In the genomic region with DNA sequence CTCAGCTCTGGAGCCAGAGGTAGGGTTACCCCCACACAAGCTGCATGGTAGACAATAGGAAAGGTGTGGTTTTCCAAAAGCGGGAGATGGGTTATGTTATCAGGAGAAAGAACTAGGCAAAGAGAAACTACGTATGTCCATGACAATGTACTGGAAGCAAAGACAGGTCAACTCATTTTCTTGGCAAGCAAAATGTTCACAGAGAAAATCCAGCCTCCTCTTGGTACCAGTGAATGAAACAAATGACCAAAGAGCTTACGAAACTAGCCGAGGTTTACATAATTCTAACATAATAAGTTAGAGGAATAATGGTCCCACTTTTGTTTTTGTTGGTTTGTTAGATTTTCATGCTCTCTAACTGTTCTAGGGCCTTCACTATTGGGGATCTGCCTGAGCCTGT, we compare ENCODE assay signal across 26 cellular contexts.
"Had no signal": no experiment of that assay in that cellular context is flagged by ENCODE, and none has a peak within 500 bp of the region (broad histone marks: within the 10 kb centered on the region; RNA-seq: fewer than 3 reads in every experiment).

No MANE protein-coding gene starts in this region.

- H3K4me3 ChIP-seq: esophagus squamous epithelium, heart right ventricle, left ventricle myocardium inferior, lung, mucosa of descending colon, pancreas, psoas muscle, right atrium auricular region, thoracic aorta, uterus had no signal

- H3K9me3 ChIP-seq: esophagus squamous epithelium, mucosa of descending colon, pancreas, psoas muscle, right atrium auricular region, thoracic aorta, uterus had no signal

- H3K36me3 ChIP-seq: esophagus squamous epithelium, heart right ventricle, left ventricle myocardium inferior, pancreas, right atrium auricular region, thoracic aorta, uterus had no signal

- H3K4me1 ChIP-seq: left ventricle myocardium inferior, pancreas, psoas muscle, right atrium auricular region had no signal

- H3K27me3 ChIP-seq: esophagus squamous epithelium, heart right ventricle, pancreas, right atrium auricular region, uterus had no signal

- ATAC-seq: activated CD8-positive, alpha-beta T cell treated with anti-CD3 and anti-CD28 coated beads for 36 hours; activated T-cell treated with anti-CD3 and anti-CD28 coated beads, Interleukin-2, amount 50 U/mL, for 4 hours; activated T-helper 17 cell treated with anti-CD3 and anti-CD28 coated beads, Interleukin-2, amount 50 U/mL, for 72 hours; heart right ventricle; mucosa of descending colon; naive thymus-derived CD4-positive, alpha-beta T cell; pancreas; psoas muscle; stimulated activated naive CD8-positive, alpha-beta T cell treated with anti-CD3 and anti-CD28 coated beads, Interleukin-15, Interleukin-2, amounts not matched to agents 100 U/mL and 50 U/mL, for 24 hours had no signal

- DNase-seq: activated B cell treated with CpG ODN at 0.5 μM for 24 hours; activated CD4-positive, alpha-beta T cell treated with anti-CD3 and anti-CD28 coated beads, Interleukin-2, amount 50 U/mL, for 1 hour; activated CD8-positive, alpha-beta T cell treated with anti-CD3 and anti-CD28 coated beads for 36 hours; activated gamma-delta T cell treated with Interleukin-2 at 50 U/mL for 16 hours; activated naive CD4-positive, alpha-beta T cell treated with anti-CD3 and anti-CD28 coated beads, Interleukin-2, amount 50 U/mL, for 16 hours; activated T-cell treated with anti-CD3 and anti-CD28 coated beads, Interleukin-2, amount 50 U/mL, for 4 hours; amygdala; central memory CD4-positive, alpha-beta T cell; effector CD4-positive, alpha-beta T cell; esophagus squamous epithelium; foreskin fibroblast; heart right ventricle; kidney glomerular epithelial cell; left ventricle myocardium inferior; mucosa of descending colon; naive thymus-derived CD4-positive, alpha-beta T cell; pancreas; psoas muscle; stimulated activated CD4-positive, alpha-beta T cell treated with anti-CD3 and anti-CD28 coated beads, Interleukin-4, amount 100 ng/mL, for 1 hour; stimulated activated naive CD8-positive, alpha-beta T cell treated with anti-CD3 and anti-CD28 coated beads, Interleukin-15, Interleukin-2, amounts not matched to agents 100 U/mL and 50 U/mL, for 24 hours; T-helper 2 cell; uterus had no signal

- H3K27ac ChIP-seq: esophagus squamous epithelium, heart right ventricle, left ventricle myocardium inferior, pancreas, psoas muscle, right atrium auricular region, thoracic aorta had no signal
